Comparison of ENCODE assay signal across 18 cellular contexts in genomic region chr11:132361011-132361550, GRCh38.
DNase-seq lines count a peak whose midpoint lies in the region; ATAC-seq, FAIRE-seq and TF ChIP-seq lines count a peak whose summit lies in the region.
"Had no signal": no experiment of that assay in that cellular context is flagged by ENCODE, and none has a peak within 500 bp of the region (broad histone marks: within the 10 kb centered on the region; RNA-seq: fewer than 3 reads in every experiment).

No MANE protein-coding gene starts in this region.

- WGBS in GM12878 (ENCODE audit: insufficient coverage, insufficient replicate concordance, low lambda C conversion rate, missing lambda C conversion rate) = 44% methylated on average over 8 of the region's 8 CpGs

- no peaks in the 10 kb centered on the region for H3K36me3 Mint-ChIP-seq in T-helper 17 cell (ENCODE audit: low read depth)
- H3K36me3 Mint-ChIP-seq: CD4-positive, CD25-positive, alpha-beta regulatory T cell had no signal

- H3K9me3 ChIP-seq in GM12878 (replicated peaks; ENCODE audit: control insufficient read depth, insufficient read depth, low read length) = no peaks in the 10 kb centered on the region; the same call in 1 of the 3 replicates
- no peaks in the 10 kb centered on the region for H3K9me3 ChIP-seq in vagina
- H3K9me3 ChIP-seq in T-helper 17 cell (ENCODE audit: control insufficient read depth, low read length, poor library complexity, severe bottlenecking) = peaks cover 4% of the 10 kb centered on the region

- H2AFZ ChIP-seq in KMS-11 (ENCODE audit: low read depth) (peak overlapping the region; percentile 17), GM12878 (ENCODE audit: control insufficient read depth, low read depth, low read length) (no peak overlapping the region)

- H3K27ac ChIP-seq in KMS-11 (peak overlapping the region; percentile 100), GM12878 (ENCODE audit: control insufficient read depth, insufficient read depth) (peak overlapping the region; percentile 13; the same call in 1 of the 2 replicates), vagina (no peak overlapping the region)
- H3K27ac ChIP-seq: RWPE1 had no signal

- no TSS peak for BruUV-seq in GM12878 (replicated peaks; lab: Mats Ljungman, UMichigan)

- CTCF ChIA-PET in GM12878 (lab: Yijun Ruan, JAX) = interaction anchor here (1.9 kb wide), 1 partner anchor 13 kb away, joined by 5 read pairs; no protein-coding TSS in a partner anchor

- H3K4me1 ChIP-seq in KMS-11 (ENCODE audit: low read depth, poor library complexity, severe bottlenecking) = peaks cover 60% of the 10 kb centered on the region
- H3K4me1 ChIP-seq in GM12878 (ENCODE audit: control insufficient read depth, insufficient read depth, low read length) = peaks cover 42% of the 10 kb centered on the region
- H3K4me1 ChIP-seq in vagina = no peaks in the 10 kb centered on the region
- H3K4me1 ChIP-seq: Caco-2 had no signal

- TF ChIP-seq CTCF in KMS-11 (conservative IDR thresholded peaks at IDR 0.05; ENCODE audit: low read depth, low read length) (no peak), GM12878 (IDR thresholded peaks at IDR 0.05 in 2 of 3, conservative IDR thresholded peaks at IDR 0.05 in 1 of 3; ENCODE audit: control insufficient read depth in 2 of 3, extremely low read depth in 1 of 3, insufficient read depth in 1 of 3, low read depth in 3 of 3, low read length in 3 of 3) (no peak), vagina (IDR thresholded peaks at IDR 0.05) (no peak)

- TF ChIP-seq RAD21 in GM12878 (IDR thresholded peaks at IDR 0.05; ENCODE audit: insufficient read depth, low read depth, low read length) = no peak

- H3K4me1 Mint-ChIP-seq in T-helper 17 cell = peaks cover 21% of the 10 kb centered on the region

- H3K4me3 ChIP-seq in KMS-11 (IDR thresholded peaks at IDR 0.05; ENCODE audit: insufficient read depth, low read depth, low read length) (no peak overlapping the region), GM12878 (no peak overlapping the region), vagina (no peak overlapping the region)

- H3K4me3 Mint-ChIP-seq in T-helper 17 cell = no peak overlapping the region
- H3K4me3 Mint-ChIP-seq: B cell; CD4-positive, CD25-positive, alpha-beta regulatory T cell; T-helper 1 cell treated with Interleukin-12 subunit alpha and Interleukin-12 subunit beta and Interleukin-4 antibody, amounts not matched to agents 30 μg/mL and 1 μg/mL, for 36 hours had no signal

- peak; percentile 13 for DNase-seq in NCI-H510A (lab: John Stamatoyannopoulos, UW)
- DNase-seq in GM12878 (ENCODE audit: low read depth, low spot score) = no peak
- DNase-seq in vagina (ENCODE audit: extremely low spot score in 2 of 2) = no peak
- no peak for DNase-seq in T-helper 17 cell
- no peak for DNase-seq in cardiac septum (ENCODE audit: low spot score)
- DNase-seq in DMS53 treated with DMSO at 0.1 percent for 48 hours (lab: John Stamatoyannopoulos, UW; ENCODE audit: unreplicated experiment) = no peak
- DNase-seq: Caco-2; CD4-positive, CD25-positive, alpha-beta regulatory T cell; GOT3; Kasumi-1; NCI-H1105 treated with DMSO at 0.1 percent for 48 hours; NCI-H1930; NCI-H526 had no signal

- no peaks in the 10 kb centered on the region for H3K36me3 ChIP-seq in KMS-11 (ENCODE audit: insufficient read depth)
- no peaks in the 10 kb centered on the region for H3K36me3 ChIP-seq in GM12878 (ENCODE audit: control insufficient read depth in 2 of 2, insufficient read depth in 2 of 2, low read length in 1 of 2)
- no peaks in the 10 kb centered on the region for H3K36me3 ChIP-seq in vagina

- POLR2A ChIA-PET in GM12878 (lab: Charles Lee) = interaction anchor here (0.6 kb wide), 1 partner anchor 22 kb away, joined by 3 read pairs; no protein-coding TSS in a partner anchor

- no peaks in the 10 kb centered on the region for H3K27me3 Mint-ChIP-seq in T-helper 17 cell
- H3K27me3 Mint-ChIP-seq: B cell; CD4-positive, CD25-positive, alpha-beta regulatory T cell had no signal

- FAIRE-seq in GM12878 (lab: Jason Lieb, UNC) = no peak
- FAIRE-seq: GM18507 had no signal

- H3K79me2 ChIP-seq in KMS-11 (ENCODE audit: insufficient read depth, low read depth) (no peaks in the 10 kb centered on the region), GM12878 (ENCODE audit: control insufficient read depth, insufficient read depth, low read length) (no peaks in the 10 kb centered on the region)

- in situ Hi-C loops in GM12878 (cut with MboI) = no loop called here

- H3K27me3 ChIP-seq in KMS-11 (ENCODE audit: insufficient read depth, low read depth) (no peaks in the 10 kb centered on the region), GM12878 (replicated peaks in 1 of 2; ENCODE audit: control insufficient read depth in 2 of 2, insufficient read depth in 2 of 2, low read length in 1 of 2) (no peaks in the 10 kb centered on the region), vagina (no peaks in the 10 kb centered on the region)

- TF ChIP-seq POLR2A in GM12878 (IDR thresholded peaks at IDR 0.05; ENCODE audit: low read depth, low read length) = no peak
- TF ChIP-seq POLR2A in vagina (IDR thresholded peaks at IDR 0.05) = no peak

- no peaks in the 10 kb centered on the region for H4K20me1 ChIP-seq in KMS-11 (ENCODE audit: insufficient read depth)
- H4K20me1 ChIP-seq in GM12878 (ENCODE audit: control insufficient read depth, insufficient read depth) = no peaks in the 10 kb centered on the region

- intact Hi-C loops in GM12878 (cut with micrococcal nuclease; ENCODE audit: unreplicated experiment) (no loop called here), vagina (cut with DNase I) (no loop called here), cardiac septum (cut with DNase I) (no loop called here)

- H3K4me2 ChIP-seq in KMS-11 (peak overlapping the region; percentile 88), GM12878 (ENCODE audit: control insufficient read depth, insufficient read depth) (peak overlapping the region; percentile 21)

- SMC1A ChIA-PET in GM12878 (lab: Charles Lee; ENCODE audit: uncharacterized antibody, unreplicated experiment) = interaction anchor here (0.9 kb wide), 1 partner anchor 48 kb away, joined by 4 read pairs; no protein-coding TSS in a partner anchor

- TF ChIP-seq EP300 in GM12878 (IDR thresholded peaks at IDR 0.05; ENCODE audit: borderline replicate concordance in 1 of 2, control insufficient read depth in 1 of 2, low read depth in 2 of 2, low read length in 2 of 2) = no peak

- no peak overlapping the region for H3K27ac Mint-ChIP-seq in T-helper 17 cell
- H3K27ac Mint-ChIP-seq: B cell; T-helper 1 cell treated with Interleukin-12 subunit alpha and Interleukin-12 subunit beta and Interleukin-4 antibody, amounts not matched to agents 30 μg/mL and 1 μg/mL, for 36 hours had no signal

- ATAC-seq in GM12878 = no peak
- ATAC-seq in T-helper 17 cell = no peak

- H3K9ac ChIP-seq in KMS-11 = no peak overlapping the region
- H3K9ac ChIP-seq in GM12878 (ENCODE audit: control insufficient read depth, insufficient read depth, low read length) = no peak overlapping the region

- RAD21 ChIA-PET in GM12878 (lab: Charles Lee; ENCODE audit: unreplicated experiment) = no interaction called here

TF ChIP-seq in GM12878, 131 proteins besides CTCF, POLR2A, EP300 and RAD21 (continues in another document):
- TF ChIP-seq SMC3 (IDR thresholded peaks at IDR 0.05; ENCODE audit: borderline replicate concordance, low read length) (no peak), MTA2 (IDR thresholded peaks at IDR 0.05; ENCODE audit: low read depth) (no peak), SMAD5 (IDR thresholded peaks at IDR 0.05; ENCODE audit: low read depth) (no peak), PAX5 (IDR thresholded peaks at IDR 0.05; ENCODE audit: borderline replicate concordance, low read depth, low read length) (no peak), TBL1XR1 (IDR thresholded peaks at IDR 0.05; ENCODE audit: low read depth, low read length) (no peak), MAX (IDR thresholded peaks at IDR 0.05; ENCODE audit: low read depth, low read length) (no peak)
- TF ChIP-seq, protein P1, sequence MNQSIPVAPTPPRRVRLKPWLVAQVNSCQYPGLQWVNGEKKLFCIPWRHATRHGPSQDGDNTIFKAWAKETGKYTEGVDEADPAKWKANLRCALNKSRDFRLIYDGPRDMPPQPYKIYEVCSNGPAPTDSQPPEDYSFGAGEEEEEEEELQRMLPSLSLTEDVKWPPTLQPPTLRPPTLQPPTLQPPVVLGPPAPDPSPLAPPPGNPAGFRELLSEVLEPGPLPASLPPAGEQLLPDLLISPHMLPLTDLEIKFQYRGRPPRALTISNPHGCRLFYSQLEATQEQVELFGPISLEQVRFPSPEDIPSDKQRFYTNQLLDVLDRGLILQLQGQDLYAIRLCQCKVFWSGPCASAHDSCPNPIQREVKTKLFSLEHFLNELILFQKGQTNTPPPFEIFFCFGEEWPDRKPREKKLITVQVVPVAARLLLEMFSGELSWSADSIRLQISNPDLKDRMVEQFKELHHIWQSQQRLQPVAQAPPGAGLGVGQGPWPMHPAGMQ (IDR thresholded peaks at IDR 0.05; ENCODE audit: borderline replicate concordance) = no peak
